ENCODE assay signal across 29 cellular contexts in genomic region chr1:36486088-36486435, GRCh38. TPM values are rescaled to one million over a fixed set of nuclear protein-coding genes. Genes with fewer than 3 reads are reported as not detected.
A peak's percentile ranks its signal among the peaks of the same experiment; 100 is the strongest.
DNase-seq lines count a peak whose midpoint lies in the region; ATAC-seq, FAIRE-seq and TF ChIP-seq lines count a peak whose summit lies in the region.
"Had no signal": no experiment of that assay in that cellular context is flagged by ENCODE, and none has a peak within 500 bp of the region (broad histone marks: within the 10 kb centered on the region; RNA-seq: fewer than 3 reads in every experiment).

No MANE protein-coding gene starts in this region.

- H3K36me3 Mint-ChIP-seq in progenitor cell of endocrine pancreas (ENCODE audit: insufficient read depth) = no peaks in the 10 kb centered on the region
- H3K36me3 Mint-ChIP-seq in CD8-positive, alpha-beta T cell = no peaks in the 10 kb centered on the region
- H3K36me3 Mint-ChIP-seq: activated naive CD8-positive, alpha-beta T cell treated with anti-CD3 and anti-CD28 coated beads, Interleukin-2, amount 10 ng/mL, durations not matched to agents 7 days and 5 days had no signal

- intact Hi-C loops in left lung (cut with DNase I) = no loop called here
- intact Hi-C loops in CD8-positive, alpha-beta T cell (cut with DNase I, micrococcal nuclease) = no loop called here

- no peak for ATAC-seq in A549
- no peak for ATAC-seq in left lung
- ATAC-seq in HG03095 (IDR thresholded peaks at IDR 0.05; ENCODE audit: unreplicated experiment) = no peak
- ATAC-seq in CD8-positive, alpha-beta T cell = no peak

- H3K4me1 Mint-ChIP-seq in progenitor cell of endocrine pancreas (ENCODE audit: low read depth) = peaks cover 46% of the 10 kb centered on the region
- peaks cover 8% of the 10 kb centered on the region for H3K4me1 Mint-ChIP-seq in CD8-positive, alpha-beta T cell (ENCODE audit: low read depth)
- H3K4me1 Mint-ChIP-seq: central memory CD8-positive, alpha-beta T cell had no signal

- no peak overlapping the region for H3K4me3 ChIP-seq in A549
- no peak overlapping the region for H3K4me3 ChIP-seq in SU-DHL-6 (ENCODE audit: insufficient read depth, low read length, poor library complexity, severe bottlenecking)
- H3K4me3 ChIP-seq in left lung = no peak overlapping the region
- no peak overlapping the region for H3K4me3 ChIP-seq in CD8-positive, alpha-beta T cell (ENCODE audit: low read depth, low read length)
- H3K4me3 ChIP-seq: gastrocnemius medialis, left ventricle myocardium inferior, right atrium auricular region, uterus had no signal

- H3K27me3 ChIP-seq in SU-DHL-6 (ENCODE audit: low read length) (no peaks in the 10 kb centered on the region), left lung (no peaks in the 10 kb centered on the region)
- H3K27me3 ChIP-seq in CD8-positive, alpha-beta T cell (ENCODE audit: insufficient read depth, low read length) = no peaks in the 10 kb centered on the region
- H3K27me3 ChIP-seq: right atrium auricular region, uterus had no signal

- TF ChIP-seq POLR2A in A549 (IDR thresholded peaks at IDR 0.05; ENCODE audit: low read length) = no peak
- no peak for TF ChIP-seq POLR2A in GM12891 (IDR thresholded peaks at IDR 0.05; ENCODE audit: low read depth, low read length)

- H3K9me3 ChIP-seq in A549 (no peaks in the 10 kb centered on the region), SU-DHL-6 (ENCODE audit: insufficient read depth, low read length) (no peaks in the 10 kb centered on the region), left lung (no peaks in the 10 kb centered on the region)
- no peaks in the 10 kb centered on the region for H3K9me3 ChIP-seq in CD8-positive, alpha-beta T cell (ENCODE audit: low read length)
- H3K9me3 ChIP-seq: gastrocnemius medialis, left ventricle myocardium inferior, right atrium auricular region, uterus had no signal

- no peaks in the 10 kb centered on the region for H3K27me3 Mint-ChIP-seq in progenitor cell of endocrine pancreas
- H3K27me3 Mint-ChIP-seq in CD8-positive, alpha-beta T cell (ENCODE audit: low read depth) = peaks cover 2% of the 10 kb centered on the region

- peak overlapping the region; percentile 96 for H3K27ac Mint-ChIP-seq in progenitor cell of endocrine pancreas
- H3K27ac Mint-ChIP-seq in CD8-positive, alpha-beta T cell = no peak overlapping the region
- H3K27ac Mint-ChIP-seq: activated naive CD8-positive, alpha-beta T cell treated with anti-CD3 and anti-CD28 coated beads, Interleukin-2, amount 10 ng/mL, durations not matched to agents 7 days and 5 days; T-helper 1 cell treated with Interleukin-12 subunit alpha and Interleukin-12 subunit beta and Interleukin-4 antibody, amounts not matched to agents 30 μg/mL and 1 μg/mL, for 36 hours had no signal

- no peak for TF ChIP-seq RAD21 in A549 (conservative IDR thresholded peaks at IDR 0.05 in 1 of 2, IDR thresholded peaks at IDR 0.05 in 1 of 2)

- no peak for FAIRE-seq in A549 (lab: Jason Lieb, UNC)
- FAIRE-seq in HTR-8/SVneo (lab: Jason Lieb, UNC) = no peak
- FAIRE-seq in GM12891 (lab: Jason Lieb, UNC) = no peak
- FAIRE-seq: endometrium had no signal

- peak overlapping the region; percentile 31; the same call in 1 of the 2 replicates for H3K9ac ChIP-seq in SU-DHL-6 (ENCODE audit: low read length)
- H3K9ac ChIP-seq: parathyroid adenoma had no signal

- H3K79me2 ChIP-seq in SU-DHL-6 (ENCODE audit: insufficient read depth, low read length) = no peaks in the 10 kb centered on the region
- H3K79me2 ChIP-seq: parathyroid adenoma had no signal

- TF ChIP-seq EP300 in A549 (IDR thresholded peaks at IDR 0.05) = no peak

- CTCF ChIA-PET in A549 (lab: Yijun Ruan, JAX) = interaction anchor here (1.6 kb wide), 1 partner anchor 31 kb away, joined by 9 read pairs; no protein-coding TSS in a partner anchor
- CTCF ChIA-PET in CD8-positive, alpha-beta T cell (lab: Charles Lee) = no interaction called here

- TF ChIP-seq CTCF in A549 (IDR thresholded peaks at IDR 0.05) (no peak), SU-DHL-6 (IDR thresholded peaks at IDR 0.05; ENCODE audit: insufficient read depth, low read length, poor library complexity, severe bottlenecking) (no peak), left lung (IDR thresholded peaks at IDR 0.05) (no peak), progenitor cell of endocrine pancreas (IDR thresholded peaks at IDR 0.05; ENCODE audit: unreplicated experiment) (no peak)
- no peak for TF ChIP-seq CTCF in CD8-positive, alpha-beta T cell (IDR thresholded peaks at IDR 0.05)

- 94% methylated on average over 2 of the region's 2 CpGs for WGBS in A549 (ENCODE audit: missing lambda C conversion rate)

- H4K20me1 ChIP-seq in SU-DHL-6 (ENCODE audit: low read depth, low read length) = no peaks in the 10 kb centered on the region

- H2AFZ ChIP-seq in SU-DHL-6 (ENCODE audit: low read depth, low read length, severe bottlenecking) = no peak overlapping the region
- H2AFZ ChIP-seq: parathyroid adenoma had no signal

- POLR2A ChIA-PET in A549 (lab: Yijun Ruan, JAX) = interaction anchor here (2.6 kb wide), 1 partner anchor 22 kb away, joined by 12 read pairs; the partner anchor contains the start of gene MRPS15
- POLR2A ChIA-PET in CD8-positive, alpha-beta T cell (lab: Charles Lee) = no interaction called here

- no peaks in the 10 kb centered on the region for H3K9me3 Mint-ChIP-seq in progenitor cell of endocrine pancreas (ENCODE audit: low read depth)
- no peaks in the 10 kb centered on the region for H3K9me3 Mint-ChIP-seq in CD8-positive, alpha-beta T cell
- H3K9me3 Mint-ChIP-seq: activated naive CD8-positive, alpha-beta T cell treated with anti-CD3 and anti-CD28 coated beads, Interleukin-2, amount 10 ng/mL, durations not matched to agents 7 days and 5 days; central memory CD8-positive, alpha-beta T cell; T-helper 1 cell treated with Interleukin-12 subunit alpha and Interleukin-12 subunit beta and Interleukin-4 antibody, amounts not matched to agents 30 μg/mL and 1 μg/mL, for 36 hours had no signal

- peak overlapping the region; percentile 81 to 84 for H3K27ac ChIP-seq in A549
- H3K27ac ChIP-seq in SU-DHL-6 (ENCODE audit: low read depth, low read length) = peak overlapping the region; percentile 68
- peak overlapping the region; percentile 77 to 92 for H3K27ac ChIP-seq in left lung
- H3K27ac ChIP-seq in CD8-positive, alpha-beta T cell (ENCODE audit: low read depth, low read length) = no peak overlapping the region
- H3K27ac ChIP-seq: gastrocnemius medialis, parathyroid adenoma, uterus had no signal

- H3K4me3 Mint-ChIP-seq in progenitor cell of endocrine pancreas (ENCODE audit: low read depth) = no peak overlapping the region
- H3K4me3 Mint-ChIP-seq in CD8-positive, alpha-beta T cell = no peak overlapping the region
- H3K4me3 Mint-ChIP-seq: activated naive CD8-positive, alpha-beta T cell treated with anti-CD3 and anti-CD28 coated beads, Interleukin-2, amount 10 ng/mL, durations not matched to agents 7 days and 5 days; central memory CD8-positive, alpha-beta T cell; T-helper 1 cell treated with Interleukin-12 subunit alpha and Interleukin-12 subunit beta and Interleukin-4 antibody, amounts not matched to agents 30 μg/mL and 1 μg/mL, for 36 hours had no signal

- peak overlapping the region; percentile 74 for H3K4me2 ChIP-seq in A549
- peak overlapping the region; percentile 43 for H3K4me2 ChIP-seq in SU-DHL-6 (ENCODE audit: low read depth, low read length, poor library complexity, severe bottlenecking)

- H3K4me1 ChIP-seq in A549 (peaks cover 21% of the 10 kb centered on the region), left lung (peaks cover 6 to 81% of the 10 kb centered on the region in 2 donors)
- peaks cover 3% of the 10 kb centered on the region for H3K4me1 ChIP-seq in CD8-positive, alpha-beta T cell (ENCODE audit: insufficient read depth, low read length)
- H3K4me1 ChIP-seq: gastrocnemius medialis, parathyroid adenoma, uterus had no signal

- no peaks in the 10 kb centered on the region for H3K9me2 ChIP-seq in SU-DHL-6 (replicated peaks; ENCODE audit: insufficient read depth, low read length)

- DNase-seq in A549 (ENCODE audit: low read depth in 1 of 2, low spot score in 1 of 2) = no peak
- DNase-seq in left lung = no peak
- no peak for DNase-seq in progenitor cell of endocrine pancreas (ENCODE audit: low spot score, unreplicated experiment)
- DNase-seq in HTR-8/SVneo (ENCODE audit: insufficient read length, low spot score) = no peak
- DNase-seq in GM12891 (ENCODE audit: insufficient read length, low spot score) = no peak
- DNase-seq in CD8-positive, alpha-beta T cell = no peak
- DNase-seq: 8988T; activated CD4-positive, alpha-beta T cell treated with anti-CD3 and anti-CD28 coated beads for 4 hours; activated CD8-positive, alpha-beta memory T cell treated with anti-CD3 and anti-CD28 coated beads for 24 hours; activated naive CD8-positive, alpha-beta T cell treated with anti-CD3 and anti-CD28 coated beads, Interleukin-2, amount 10 ng/mL, durations not matched to agents 7 days and 5 days; H7; KG1; NCI-H2081 treated with DMSO at 0.1 percent for 48 hours; NCI-H345; NCI-H82; uterus had no signal

- H3F3A ChIP-seq in SU-DHL-6 (ENCODE audit: insufficient read depth) = peaks cover 10% of the 10 kb centered on the region; the same call in 1 of the 2 replicates

- H3K36me3 ChIP-seq in SU-DHL-6 (ENCODE audit: low read length) = no peaks in the 10 kb centered on the region
- peaks cover 0 to 3% of the 10 kb centered on the region in 2 donors for H3K36me3 ChIP-seq in left lung
- no peaks in the 10 kb centered on the region for H3K36me3 ChIP-seq in CD8-positive, alpha-beta T cell (ENCODE audit: insufficient read depth, low read length)
- H3K36me3 ChIP-seq: gastrocnemius medialis, left ventricle myocardium inferior, right atrium auricular region, uterus had no signal

RNA-seq across cellular contexts. Expression of gene CSF3R, which starts 3.3 kb away (rescaled TPM):
- polyA plus RNA-seq in A549 (2011; rRNA removed) (not detected in 2 replicates), A549 (2017; fragmentation: RNase III; extraction: RNeasy Plus Mini Kit Qiagen cat#74134 plus additional on column Dnase treatment) (not detected in 3 replicates)
- not detected in 2 replicates for polyA plus RNA-seq in A549 (2012; cell fraction: cytosol; rRNA removed)
- 0.01 TPM in 1 of 2 replicates, not detected in the other for polyA plus RNA-seq in A549 (2012; cell fraction: nucleus; rRNA removed)
- 0.05 TPM in 1 of 2 replicates, not detected in the other for polyA minus RNA-seq in A549 (2011; rRNA and poly(A)+ RNA removed)
- total RNA-seq in left lung (100 to 1,000 TPM in 1 of 2 donors, 10 to 100 TPM in 1; 63.8 to 334 TPM), progenitor cell of endocrine pancreas (4.2 and 5.5 TPM in 2 replicates)
- 0.19 TPM for polyA plus RNA-seq in GM12891 (2012; ENCODE audit: low read depth, missing spikeins)
- under 1 TPM; 0.31 to 0.41 TPM for total RNA-seq in CD8-positive, alpha-beta T cell
- total RNA-seq: dermis microvascular lymphatic vessel endothelial cell, G401, HT-29 had no signal
- polyA plus RNA-seq: neural cell had no signal

RNA-seq across cellular contexts. Expression of gene MRPS15, which starts 21.9 kb away (rescaled TPM):
- polyA plus RNA-seq in A549 (2011; rRNA removed) (67.5 and 79.7 TPM in 2 replicates), A549 (2017; fragmentation: RNase III; extraction: RNeasy Plus Mini Kit Qiagen cat#74134 plus additional on column Dnase treatment) (70.5 to 74.7 TPM (median 73.9 TPM) in 3 replicates)
- 71.1 and 76.6 TPM in 2 replicates for polyA plus RNA-seq in A549 (2012; cell fraction: cytosol; rRNA removed)
- polyA plus RNA-seq in A549 (2012; cell fraction: nucleus; rRNA removed) = 33.4 and 36.7 TPM in 2 replicates
- polyA minus RNA-seq in A549 (2011; rRNA and poly(A)+ RNA removed) = 14.9 and 15.4 TPM in 2 replicates
- total RNA-seq in left lung (10 to 100 TPM; 62.7 to 84.2 TPM), progenitor cell of endocrine pancreas (72.0 and 76.4 TPM in 2 replicates)
- 98.8 TPM for polyA plus RNA-seq in GM12891 (2012; ENCODE audit: low read depth, missing spikeins)
- 10 to 100 TPM; 37.9 to 45.4 TPM for total RNA-seq in CD8-positive, alpha-beta T cell

RNA-seq across cellular contexts. Expression of gene OSCP1, which starts 35.8 kb away (rescaled TPM):
- polyA plus RNA-seq in A549 (2011; rRNA removed) (6.6 and 6.8 TPM in 2 replicates), A549 (2017; fragmentation: RNase III; extraction: RNeasy Plus Mini Kit Qiagen cat#74134 plus additional on column Dnase treatment) (4.0 to 4.8 TPM (median 4.6 TPM) in 3 replicates)
- polyA plus RNA-seq in A549 (2012; cell fraction: cytosol; rRNA removed) = 3.3 and 3.4 TPM in 2 replicates
- 1.8 and 4.3 TPM in 2 replicates for polyA plus RNA-seq in A549 (2012; cell fraction: nucleus; rRNA removed)
- 6.7 and 7.8 TPM in 2 replicates for polyA minus RNA-seq in A549 (2011; rRNA and poly(A)+ RNA removed)
- total RNA-seq in left lung (10 to 100 TPM in 1 of 2 donors, 1 to 10 TPM in 1; 9.3 to 10.4 TPM), progenitor cell of endocrine pancreas (18.2 and 21.0 TPM in 2 replicates)
- polyA plus RNA-seq in GM12891 (2012; ENCODE audit: low read depth, missing spikeins) = 2.6 TPM
- 1 to 10 TPM; 1.8 to 2.0 TPM for total RNA-seq in CD8-positive, alpha-beta T cell
